In genomic region chr13:90956036-90956435, GRCh38 we compare ENCODE assay signal across 17 cellular contexts.
DNase-seq lines count a peak whose midpoint lies in the region; ATAC-seq and TF ChIP-seq lines count a peak whose summit lies in the region.
"Had no signal": no experiment of that assay in that cellular context is flagged by ENCODE, and none has a peak within 500 bp of the region (broad histone marks: within the 10 kb centered on the region; RNA-seq: fewer than 3 reads in every experiment).

No MANE protein-coding gene starts in this region.

- no peak overlapping the region for H3K18ac ChIP-seq in neuronal stem cell (ENCODE audit: low read length)

- H3K36me3 ChIP-seq in GM23338 (ENCODE audit: insufficient read depth) = no peaks in the 10 kb centered on the region
- H3K36me3 ChIP-seq in endodermal cell (ENCODE audit: control insufficient read depth, insufficient read depth, low read length) = no peaks in the 10 kb centered on the region
- H3K36me3 ChIP-seq in neuronal stem cell (replicated peaks in 1 of 2; ENCODE audit: control insufficient read depth in 2 of 2, insufficient read depth in 2 of 2, low read length in 2 of 2) = no peaks in the 10 kb centered on the region
- H3K36me3 ChIP-seq: SJCRH30 had no signal

- ATAC-seq in GM23338 (no peak), HG02885 (IDR thresholded peaks at IDR 0.05; ENCODE audit: poor library complexity, unreplicated experiment) (no peak)

- H3K9me3 Mint-ChIP-seq in GM23338 (no peaks in the 10 kb centered on the region), endodermal cell (no peaks in the 10 kb centered on the region)

- H2AK5ac ChIP-seq in neuronal stem cell (ENCODE audit: low read depth, low read length) = no peak overlapping the region

- H3K4me3 ChIP-seq in GM23338 = no peak overlapping the region
- peak overlapping the region; percentile 19 for H3K4me3 ChIP-seq in endodermal cell (ENCODE audit: low read length)
- H3K4me3 ChIP-seq in neuronal stem cell (ENCODE audit: low read length in 2 of 2) = no peak overlapping the region
- H3K4me3 ChIP-seq: SJCRH30 had no signal

- H3K9ac ChIP-seq in endodermal cell (ENCODE audit: extremely low read depth, low read length, poor library complexity, severe bottlenecking) (no peak overlapping the region), neuronal stem cell (ENCODE audit: low read depth, low read length, poor library complexity) (no peak overlapping the region)

- DNase-seq in GM23338 (ENCODE audit: low spot score) = no peak
- DNase-seq in NCI-H2227 treated with DMSO at 0.1 percent for 48 hours (lab: John Stamatoyannopoulos, UW) = peak; percentile 76
- DNase-seq in endodermal cell = no peak
- no peak for DNase-seq in neuronal stem cell (ENCODE audit: low spot score)
- no peak for DNase-seq in stimulated activated naive CD4-positive, alpha-beta T cell treated with Interleukin-2 at 50 U/mL for 16 hours (lab: John Stamatoyannopoulos, UW)
- no peak for DNase-seq in activated gamma-delta T cell treated with Interleukin-2 at 50 U/mL for 16 hours
- DNase-seq: Caco-2; CD4-positive, CD25-positive, alpha-beta regulatory T cell; GDM1; Kasumi-1; NCI-H1694; NCI-H2081 treated with DMSO at 0.1 percent for 48 hours; NCI-H510A; NCI-H774; SJCRH30 had no signal

- H2AFZ ChIP-seq in GM23338 = peak overlapping the region; percentile 23; the same call in 1 of the 2 replicates
- peak overlapping the region; percentile 43 for H2AFZ ChIP-seq in neuronal stem cell (ENCODE audit: low read length)

- H2BK5ac ChIP-seq in neuronal stem cell (ENCODE audit: low read length) = no peak overlapping the region

- no peaks in the 10 kb centered on the region for H3K79me2 ChIP-seq in GM23338 (replicated peaks; ENCODE audit: insufficient read depth)

- H3F3A ChIP-seq in GM23338 (replicated peaks; ENCODE audit: low read depth) = no peaks in the 10 kb centered on the region

- H3K14ac ChIP-seq in neuronal stem cell (ENCODE audit: low read length) = no peak overlapping the region

- H3K9me3 ChIP-seq in endodermal cell (ENCODE audit: control insufficient read depth, low read length) (no peaks in the 10 kb centered on the region), neuronal stem cell (replicated peaks in 1 of 2; ENCODE audit: control insufficient read depth in 2 of 2, insufficient read depth in 1 of 2, low read depth in 1 of 2, low read length in 2 of 2) (no peaks in the 10 kb centered on the region)
- H3K9me3 ChIP-seq: Caco-2, SJCRH30 had no signal

- H3K4me1 Mint-ChIP-seq in GM23338 (peaks cover 3% of the 10 kb centered on the region; the same call in 2 of the 3 replicates), endodermal cell (peaks cover 15% of the 10 kb centered on the region)
- H3K4me1 Mint-ChIP-seq: CD4-positive, CD25-positive, alpha-beta regulatory T cell; IgD-negative memory B cell had no signal

- no peak overlapping the region for H2BK120ac ChIP-seq in neuronal stem cell (ENCODE audit: low read depth, low read length)

- no peak overlapping the region for H2BK12ac ChIP-seq in neuronal stem cell (ENCODE audit: low read length)

- no peak overlapping the region for H3K27ac Mint-ChIP-seq in GM23338
- H3K27ac Mint-ChIP-seq in endodermal cell = no peak overlapping the region
- H3K27ac Mint-ChIP-seq: CD4-positive, CD25-positive, alpha-beta regulatory T cell; IgD-negative memory B cell had no signal

- H3K36me3 Mint-ChIP-seq in GM23338 (ENCODE audit: low read depth) = no peaks in the 10 kb centered on the region
- no peaks in the 10 kb centered on the region for H3K36me3 Mint-ChIP-seq in endodermal cell (ENCODE audit: low read depth)
- H3K36me3 Mint-ChIP-seq: CD4-positive, CD25-positive, alpha-beta regulatory T cell; IgD-negative memory B cell had no signal

- no peak overlapping the region for H3K4me3 Mint-ChIP-seq in GM23338
- H3K4me3 Mint-ChIP-seq in endodermal cell = no peak overlapping the region
- H3K4me3 Mint-ChIP-seq: CD4-positive, CD25-positive, alpha-beta regulatory T cell; IgD-negative memory B cell had no signal

- H3K23ac ChIP-seq in neuronal stem cell (ENCODE audit: low read depth, low read length, poor library complexity) = no peak overlapping the region

- H3K27ac ChIP-seq in GM23338 (ENCODE audit: low read depth) = no peak overlapping the region
- H3K27ac ChIP-seq in endodermal cell (ENCODE audit: low read depth, low read length) = no peak overlapping the region
- no peak overlapping the region for H3K27ac ChIP-seq in neuronal stem cell (replicated peaks; ENCODE audit: low read length)
- H3K27ac ChIP-seq: SJCRH30 had no signal

- no peak overlapping the region for H3K4ac ChIP-seq in neuronal stem cell (ENCODE audit: low read length)

- no peak overlapping the region for H4K8ac ChIP-seq in neuronal stem cell (ENCODE audit: low read depth, low read length)

- H3K27me3 ChIP-seq in GM23338 (ENCODE audit: insufficient read depth) (no peaks in the 10 kb centered on the region), endodermal cell (ENCODE audit: control insufficient read depth, insufficient read depth, low read length, poor library complexity, severe bottlenecking) (no peaks in the 10 kb centered on the region), neuronal stem cell (ENCODE audit: control insufficient read depth in 3 of 3, insufficient read depth in 3 of 3, low read depth in 1 of 3, low read length in 3 of 3) (no peaks in the 10 kb centered on the region)
- H3K27me3 ChIP-seq: SJCRH30 had no signal

- H4K20me1 ChIP-seq in GM23338 (replicated peaks; ENCODE audit: insufficient read depth) = no peaks in the 10 kb centered on the region

- no peak overlapping the region for H4K91ac ChIP-seq in neuronal stem cell (ENCODE audit: low read depth, low read length, poor library complexity)

- TF ChIP-seq CTCF in GM23338 (conservative IDR thresholded peaks at IDR 0.05; ENCODE audit: low read depth in 2 of 2) = no peak
- TF ChIP-seq CTCF in endodermal cell (conservative IDR thresholded peaks at IDR 0.05) = no peak

- H2BK15ac ChIP-seq in neuronal stem cell (ENCODE audit: low read length) = no peak overlapping the region

- no peaks in the 10 kb centered on the region for H3K79me1 ChIP-seq in neuronal stem cell (ENCODE audit: low read depth, low read length)

- H3K4me1 ChIP-seq in GM23338 (ENCODE audit: insufficient read depth) (no peaks in the 10 kb centered on the region; the same call in 1 of the 2 replicates), endodermal cell (ENCODE audit: control insufficient read depth, insufficient read depth, low read length) (peaks cover 4% of the 10 kb centered on the region), neuronal stem cell (ENCODE audit: control insufficient read depth in 2 of 2, insufficient read depth in 1 of 2, low read depth in 1 of 2, low read length in 2 of 2) (no peaks in the 10 kb centered on the region)
- H3K4me1 ChIP-seq: Caco-2, SJCRH30 had no signal

- H3K4me2 ChIP-seq in GM23338 = no peak overlapping the region
- no peak overlapping the region for H3K4me2 ChIP-seq in neuronal stem cell (ENCODE audit: insufficient read depth, low read length, poor library complexity, severe bottlenecking)

- H3K9me2 ChIP-seq in GM23338 (ENCODE audit: insufficient read depth) = no peaks in the 10 kb centered on the region

- H3K27me3 Mint-ChIP-seq in GM23338 (ENCODE audit: insufficient read depth, low read depth, poor library complexity) = no peaks in the 10 kb centered on the region
- no peaks in the 10 kb centered on the region for H3K27me3 Mint-ChIP-seq in endodermal cell (ENCODE audit: insufficient read depth)
- H3K27me3 Mint-ChIP-seq: CD4-positive, CD25-positive, alpha-beta regulatory T cell; IgD-negative memory B cell had no signal

- 75 to 86% methylated on average over 1 of the region's 1 CpG for WGBS in endodermal cell (ENCODE audit: insufficient coverage in 1 of 2, insufficient read length in 1 of 2), 2 experiments
- WGBS in neuronal stem cell (ENCODE audit: extremely low coverage in 2 of 2, insufficient read length in 2 of 2, insufficient replicate concordance in 1 of 2), 2 donors = no CpG with 5 or more reads among the region's 1 CpG

TF ChIP-seq in GM23338, 12 proteins besides CTCF, POLR2A, EP300 and RAD21 (continues in another document):
- TF ChIP-seq ZNF114 (CRISPR knock-in tag; IDR thresholded peaks at IDR 0.05) (no peak), STAT1 (IDR thresholded peaks at IDR 0.05; ENCODE audit: unreplicated experiment) (no peak)
